20 cellular contexts compared by ENCODE assay signal in genomic region chr12:43267782-43268181, GRCh38.
DNase-seq lines count a peak whose midpoint lies in the region; ATAC-seq, FAIRE-seq and TF ChIP-seq lines count a peak whose summit lies in the region.
"Had no signal": no experiment of that assay in that cellular context is flagged by ENCODE, and none has a peak within 500 bp of the region (broad histone marks: within the 10 kb centered on the region; RNA-seq: fewer than 3 reads in every experiment).

No MANE protein-coding gene starts in this region.

- H3K36me3 Mint-ChIP-seq in WTC11 = peaks cover 14% of the 10 kb centered on the region

- H3K9me3 ChIP-seq in small intestine (ENCODE audit: control insufficient read depth, low read depth) = no peaks in the 10 kb centered on the region
- H3K9me3 ChIP-seq: Peyer's patch had no signal

- TF ChIP-seq CTCF in WTC11 (IDR thresholded peaks at IDR 0.05) = no peak
- no peak for TF ChIP-seq CTCF in GM13977 (IDR thresholded peaks at IDR 0.05; ENCODE audit: extremely low read depth, insufficient read depth, missing control alignments)

- H3K27ac ChIP-seq in small intestine (ENCODE audit: low read depth in 1 of 2, low read length in 1 of 2) = no peak overlapping the region
- H3K27ac ChIP-seq: GM23248, Peyer's patch had no signal

- H3K4me3 ChIP-seq in small intestine (ENCODE audit: low read depth in 1 of 2, low read length in 2 of 2) = no peak overlapping the region
- H3K4me3 ChIP-seq: GM12878, GM23248, Peyer's patch had no signal

- no peak for FAIRE-seq in small intestine (lab: Jason Lieb, UNC)
- FAIRE-seq: G401.6, GM12878, GM18507 had no signal

- DNase-seq in OCI-M1 (lab: John Stamatoyannopoulos, UW) (peak; percentile 75), WTC11 (ENCODE audit: low spot score) (no peak), left lobe of liver (ENCODE audit: low spot score) (no peak), small intestine (peak; percentile 47), GM13977 (ENCODE audit: low spot score) (no peak), posterior cingulate gyrus (no peak)
- DNase-seq: C1 segment of cervical spinal cord, DND-41, GM23248, KG1, NCI-H1417 treated with DMSO at 0.1 percent for 48 hours, NCI-H1930, NCI-H2171 treated with DMSO at 0.1 percent for 48 hours, NCI-H748 treated with DMSO at 0.1 percent for 48 hours, Peyer's patch, Right ventricle myocardium superior had no signal

- H3K9me3 Mint-ChIP-seq in WTC11 = peaks cover 16% of the 10 kb centered on the region

- H3K27me3 ChIP-seq in small intestine (ENCODE audit: control insufficient read depth in 2 of 2, insufficient read depth in 2 of 2, low read length in 2 of 2) = no peaks in the 10 kb centered on the region
- H3K27me3 ChIP-seq: Peyer's patch had no signal

- H3K4me1 ChIP-seq in small intestine (ENCODE audit: control insufficient read depth in 2 of 2, insufficient read depth in 1 of 2, low read depth in 1 of 2, low read length in 1 of 2) = no peaks in the 10 kb centered on the region
- H3K4me1 ChIP-seq: Peyer's patch had no signal

- H3K27me3 Mint-ChIP-seq in WTC11 (ENCODE audit: low read depth) = no peaks in the 10 kb centered on the region

- ATAC-seq in WTC11 (no peak), left lobe of liver (peak; percentile 38), HG02763 (IDR thresholded peaks at IDR 0.05; ENCODE audit: unreplicated experiment) (no peak)
- ATAC-seq: GM12878 had no signal

- CTCF ChIA-PET in WTC11 (lab: Charles Lee) = no interaction called here

- peaks cover 29% of the 10 kb centered on the region for H3K4me1 Mint-ChIP-seq in WTC11

- intact Hi-C loops in posterior cingulate gyrus (cut with DNase I) = no loop called here

- no peaks in the 10 kb centered on the region for H3K36me3 ChIP-seq in small intestine (ENCODE audit: control insufficient read depth in 2 of 2, insufficient read depth in 2 of 2, low read length in 2 of 2)
- H3K36me3 ChIP-seq: Peyer's patch had no signal

- H3K27ac Mint-ChIP-seq in WTC11 = peak overlapping the region; percentile 49; the same call in 1 of the 2 replicates

- WGBS in small intestine, 3 donors = 22 to 36% (median 33%) methylated on average over 3 of the region's 3 CpGs

- no peak overlapping the region for H3K4me3 Mint-ChIP-seq in WTC11

- POLR2A ChIA-PET in WTC11 (lab: Charles Lee) = no interaction called here

- in situ Hi-C loops in GM13977 (cut with MboI; ENCODE audit: low pct_unique_long_range_greater_than_20kb, low sequenced_read_pairs, unreplicated experiment) = no loop called here

TF ChIP-seq in WTC11, 78 proteins besides CTCF, POLR2A, EP300 and RAD21:
- TF ChIP-seq IRF2 (CRISPR knock-in tag; IDR thresholded peaks at IDR 0.05; ENCODE audit: borderline replicate concordance, low read depth) = no peak
- TF ChIP-seq FOXK1 (CRISPR knock-in tag; IDR thresholded peaks at IDR 0.05) = no peak
- TF ChIP-seq NR3C1 (CRISPR knock-in tag; conservative IDR thresholded peaks at IDR 0.05; ENCODE audit: low read depth) = no peak
- no peak for TF ChIP-seq GRHL2 (CRISPR knock-in tag; IDR thresholded peaks at IDR 0.05; ENCODE audit: insufficient replicate concordance, severe bottlenecking)

Comparison
In these comparisons a context has a peak if more than half of its experiments do, and no peak if none do; other contexts are left out.
1. DNase-seq: peak in OCI-M1 (single experiment) and small intestine (single experiment); none in WTC11 (single experiment), left lobe of liver (single experiment), GM13977 (single experiment) and posterior cingulate gyrus (0 of 10).